ENCODE assay signal across 8 cellular contexts in genomic region chr19:52237771-52238400, GRCh38. TPM values are rescaled to one million over a fixed set of nuclear protein-coding genes. Genes with fewer than 3 reads are reported as not detected.
DNase-seq lines count a peak whose midpoint lies in the region; ATAC-seq and TF ChIP-seq lines count a peak whose summit lies in the region.

No MANE protein-coding gene starts in this region.

- POLR2A ChIA-PET in HEK293T (lab: Yijun Ruan, JAX) = interaction anchor here (1.0 kb wide), 1 partner anchor 99 kb away, joined by 3 read pairs; the partner anchor contains the start of gene ZNF616

- CTCF ChIA-PET in HEK293T (lab: Yijun Ruan, JAX) = no interaction called here

- in situ Hi-C loops in GM13976 (cut with MboI; ENCODE audit: low sequenced_read_pairs, unreplicated experiment) = no loop called here

- TF ChIP-seq CTCF in GM13976 (IDR thresholded peaks at IDR 0.05; ENCODE audit: borderline replicate concordance, control extremely low read depth, extremely low read depth, insufficient read depth, missing control alignments) (peak; percentile 94), epithelial cell of proximal tubule (conservative IDR thresholded peaks at IDR 0.05; ENCODE audit: low read depth, low read length) (peak; percentile 87), nephron (IDR thresholded peaks at IDR 0.05; ENCODE audit: unreplicated experiment in 3 of 3) (peak; percentile 88 to 91 (median 90))

- H3K36me3 Mint-ChIP-seq in nephron (ENCODE audit: low read depth) = no peaks in the 10 kb centered on the region

- peaks cover 4% of the 10 kb centered on the region for H3K4me1 Mint-ChIP-seq in nephron
- no peaks in the 10 kb centered on the region for H3K4me1 Mint-ChIP-seq in stimulated activated naive CD8-positive, alpha-beta T cell treated with anti-CD3 and anti-CD28 coated beads, Interleukin-15, amount 100 ng/mL, for 72 hours

- H3K27me3 Mint-ChIP-seq in nephron (ENCODE audit: low read depth) = no peaks in the 10 kb centered on the region
- peaks cover 8% of the 10 kb centered on the region for H3K27me3 Mint-ChIP-seq in stimulated activated naive CD8-positive, alpha-beta T cell treated with anti-CD3 and anti-CD28 coated beads, Interleukin-15, amount 100 ng/mL, for 72 hours

- peak; percentile 61 for ATAC-seq in stimulated activated naive CD8-positive, alpha-beta T cell treated with anti-CD3 and anti-CD28 coated beads, Interleukin-15, amount 100 ng/mL, for 72 hours

- H3K4me3 ChIP-seq in epithelial cell of proximal tubule (ENCODE audit: low read depth, low read length) = no peak overlapping the region

- no peak overlapping the region for H3K27ac Mint-ChIP-seq in nephron
- no peak overlapping the region for H3K27ac Mint-ChIP-seq in stimulated activated naive CD8-positive, alpha-beta T cell treated with anti-CD3 and anti-CD28 coated beads, Interleukin-15, amount 100 ng/mL, for 72 hours

- H3K9me3 Mint-ChIP-seq in nephron = no peaks in the 10 kb centered on the region
- H3K9me3 Mint-ChIP-seq in stimulated activated naive CD8-positive, alpha-beta T cell treated with anti-CD3 and anti-CD28 coated beads, Interleukin-15, amount 100 ng/mL, for 72 hours = no peaks in the 10 kb centered on the region

- peak; percentile 30 for DNase-seq in AG08396 (ENCODE audit: low spot score)
- no peak for DNase-seq in GM13976 (ENCODE audit: low spot score)
- DNase-seq in NCI-H748 treated with DMSO at 0.1 percent for 48 hours (lab: John Stamatoyannopoulos, UW) = peak; percentile 28
- DNase-seq in activated CD8-positive, alpha-beta memory T cell treated with anti-CD3 and anti-CD28 coated beads, Interleukin-2, amount 50 U/mL, for 24 hours (ENCODE audit: extremely low read depth) = peak; percentile 24
- DNase-seq in epithelial cell of proximal tubule (ENCODE audit: low read depth) = peak; percentile 13
- DNase-seq in stimulated activated naive CD8-positive, alpha-beta T cell treated with anti-CD3 and anti-CD28 coated beads, Interleukin-15, amount 100 ng/mL, for 72 hours = peak; percentile 29 to 62
- no peak for DNase-seq in HEK293T (ENCODE audit: extremely low spot score)

- H3K4me3 Mint-ChIP-seq in nephron = no peak overlapping the region
- H3K4me3 Mint-ChIP-seq in stimulated activated naive CD8-positive, alpha-beta T cell treated with anti-CD3 and anti-CD28 coated beads, Interleukin-15, amount 100 ng/mL, for 72 hours = no peak overlapping the region

TF ChIP-seq in HEK293T, 16 proteins besides CTCF, POLR2A, EP300 and RAD21:
- TF ChIP-seq FOXA1 (IDR thresholded peaks at IDR 0.05) (no peak), ELF4 (IDR thresholded peaks at IDR 0.05) (no peak), ZNF384 (IDR thresholded peaks at IDR 0.05) (no peak), FOXK2 (IDR thresholded peaks at IDR 0.05) (no peak), LEF1 (IDR thresholded peaks at IDR 0.05; ENCODE audit: borderline replicate concordance) (no peak), FOXM1 (IDR thresholded peaks at IDR 0.05; ENCODE audit: borderline replicate concordance) (no peak), PKNOX1 (IDR thresholded peaks at IDR 0.05) (no peak), L3MBTL2 (conservative IDR thresholded peaks at IDR 0.05) (no peak), ARNT (IDR thresholded peaks at IDR 0.05) (no peak), SP1 (IDR thresholded peaks at IDR 0.05) (no peak), NFRKB (IDR thresholded peaks at IDR 0.05) (no peak), CTBP1 (IDR thresholded peaks at IDR 0.05; ENCODE audit: borderline replicate concordance) (no peak), BHLHE40 (IDR thresholded peaks at IDR 0.05; ENCODE audit: borderline replicate concordance) (no peak), SUZ12 (IDR thresholded peaks at IDR 0.05) (no peak)
TF ChIP-seq in HEK293T: peak in this region for 0.

RNA-seq across cellular contexts. Expression of gene ZNF766, which starts 31.5 kb away (rescaled TPM):
- 5.3 and 11.9 TPM in 2 replicates for total RNA-seq in epithelial cell of proximal tubule

RNA-seq across cellular contexts. Expression of gene PPP2R1A, which starts 48.0 kb away (rescaled TPM):
- 329 and 367 TPM in 2 replicates for total RNA-seq in epithelial cell of proximal tubule

RNA-seq across cellular contexts. Expression of gene ZNF480, which starts 59.1 kb away (rescaled TPM):
- total RNA-seq in epithelial cell of proximal tubule = 8.0 and 20.8 TPM in 2 replicates

Comparison
In these comparisons a context has a peak if more than half of its experiments do, and no peak if none do; other contexts are left out.
1. DNase-seq: peak in AG08396 (single experiment), NCI-H748 treated with DMSO at 0.1 percent for 48 hours (single experiment), activated CD8-positive, alpha-beta memory T cell treated with anti-CD3 and anti-CD28 coated beads, Interleukin-2, amount 50 U/mL, for 24 hours (single experiment), epithelial cell of proximal tubule (single experiment) and stimulated activated naive CD8-positive, alpha-beta T cell treated with anti-CD3 and anti-CD28 coated beads, Interleukin-15, amount 100 ng/mL, for 72 hours (2 of 2); none in GM13976 (single experiment) and HEK293T (single experiment).
2. Peak in every context shown above with its lines, with median percentiles within 50 percentile points of each other: CTCF ChIP-seq.